Comparison of ENCODE assay signal across 2 cellular contexts in the genomic region with DNA sequence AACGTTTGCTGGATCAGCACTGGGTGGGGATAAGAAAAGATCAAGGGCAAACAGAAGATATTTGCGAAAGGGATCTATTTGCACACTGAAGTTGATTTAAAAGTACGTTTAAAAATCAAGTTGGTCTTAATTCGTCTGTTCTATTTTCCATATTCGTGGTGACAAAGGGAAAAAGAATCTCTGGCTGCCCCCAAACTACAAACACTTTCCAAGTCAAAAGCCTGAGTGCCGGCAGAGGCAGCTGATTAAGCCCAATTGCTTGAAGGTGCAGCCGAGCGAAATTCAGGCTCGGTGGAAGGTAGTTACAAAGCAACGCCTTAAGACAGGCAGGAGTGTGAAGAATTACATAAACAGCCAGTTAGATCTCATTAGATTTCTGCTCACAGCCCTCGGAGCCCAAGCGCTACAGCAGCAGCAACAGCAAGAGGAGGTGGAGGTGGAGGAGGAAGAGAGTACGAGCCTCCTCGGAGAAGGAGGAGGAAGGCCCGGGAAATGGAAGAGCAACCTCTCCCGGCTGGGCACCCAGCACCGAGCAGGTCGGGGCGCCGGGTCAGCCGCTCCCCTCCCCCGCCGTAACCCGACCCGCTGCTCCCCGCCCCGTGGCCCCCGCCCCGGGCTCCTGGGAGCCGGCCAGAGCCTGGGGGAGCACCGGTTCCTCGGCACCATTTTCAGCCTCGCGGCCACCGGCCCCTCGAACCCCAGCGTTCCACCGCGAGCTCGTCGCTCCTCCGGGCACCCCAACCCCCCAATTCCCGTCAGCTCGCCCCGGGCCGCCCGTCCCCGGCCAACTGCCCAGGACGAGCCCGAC.
TF ChIP-seq lines count a peak whose summit lies in the region.

No MANE protein-coding gene starts in this region.

TF ChIP-seq in GM12891, 5 proteins besides CTCF, POLR2A, EP300 and RAD21:
- TF ChIP-seq PAX5 (IDR thresholded peaks at IDR 0.05; ENCODE audit: insufficient read depth, low read length, severe bottlenecking), result no peak
- no peak for TF ChIP-seq POLR2AphosphoS5 (IDR thresholded peaks at IDR 0.05; ENCODE audit: low read depth, low read length)
- TF ChIP-seq POU2F2 (IDR thresholded peaks at IDR 0.05; ENCODE audit: low read depth, low read length), result no peak
- TF ChIP-seq SPI1 (IDR thresholded peaks at IDR 0.05; ENCODE audit: low read depth, low read length), result no peak
- no peak for TF ChIP-seq TAF1 (IDR thresholded peaks at IDR 0.05; ENCODE audit: low read depth, low read length)

TF ChIP-seq in HepG2, 621 proteins besides CTCF, POLR2A, EP300 and RAD21 (continues in another document):
- peak; percentile 59 for TF ChIP-seq SAP130 (CRISPR knock-in tag; IDR thresholded peaks at IDR 0.05; ENCODE audit: low read depth)
- 0 out of 2 replicates have a peak, but pooled peaks have one; percentile 42 for TF ChIP-seq ZNF878 (CRISPR knock-in tag; IDR thresholded peaks at IDR 0.05)
- TF ChIP-seq, protein P1, sequence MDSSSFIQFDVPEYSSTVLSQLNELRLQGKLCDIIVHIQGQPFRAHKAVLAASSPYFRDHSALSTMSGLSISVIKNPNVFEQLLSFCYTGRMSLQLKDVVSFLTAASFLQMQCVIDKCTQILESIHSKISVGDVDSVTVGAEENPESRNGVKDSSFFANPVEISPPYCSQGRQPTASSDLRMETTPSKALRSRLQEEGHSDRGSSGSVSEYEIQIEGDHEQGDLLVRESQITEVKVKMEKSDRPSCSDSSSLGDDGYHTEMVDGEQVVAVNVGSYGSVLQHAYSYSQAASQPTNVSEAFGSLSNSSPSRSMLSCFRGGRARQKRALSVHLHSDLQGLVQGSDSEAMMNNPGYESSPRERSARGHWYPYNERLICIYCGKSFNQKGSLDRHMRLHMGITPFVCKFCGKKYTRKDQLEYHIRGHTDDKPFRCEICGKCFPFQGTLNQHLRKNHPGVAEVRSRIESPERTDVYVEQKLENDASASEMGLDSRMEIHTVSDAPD (CRISPR knock-in tag; IDR thresholded peaks at IDR 0.05), result peak; percentile 58; the same call in 1 of the 2 replicates
- TF ChIP-seq, protein P2, sequence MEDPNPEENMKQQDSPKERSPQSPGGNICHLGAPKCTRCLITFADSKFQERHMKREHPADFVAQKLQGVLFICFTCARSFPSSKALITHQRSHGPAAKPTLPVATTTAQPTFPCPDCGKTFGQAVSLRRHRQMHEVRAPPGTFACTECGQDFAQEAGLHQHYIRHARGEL (CRISPR knock-in tag; IDR thresholded peaks at IDR 0.05), result no peak
- peak; percentile 29; the same call in 1 of the 2 replicates for TF ChIP-seq HDAC2 (CRISPR knock-in tag; IDR thresholded peaks at IDR 0.05)
- no peak; the same call in 1 of the 2 replicates for TF ChIP-seq ZNF746 (CRISPR knock-in tag; IDR thresholded peaks at IDR 0.05)
- no peak for TF ChIP-seq HOXA7 (CRISPR knock-in tag; IDR thresholded peaks at IDR 0.05)
- peak; percentile 24 for TF ChIP-seq STAG1 (CRISPR knock-in tag; IDR thresholded peaks at IDR 0.05)
- no peak for TF ChIP-seq PCBP1 (IDR thresholded peaks at IDR 0.05; ENCODE audit: borderline replicate concordance, low read depth, low read length)
- no peak for TF ChIP-seq HNRNPK (IDR thresholded peaks at IDR 0.05; ENCODE audit: low read depth, low read length, poor library complexity, severe bottlenecking)
- no peak for TF ChIP-seq ZNF546 (CRISPR knock-in tag; conservative IDR thresholded peaks at IDR 0.05)
- no peak for TF ChIP-seq SRSF1 (optimal IDR thresholded peaks at IDR 0.05; ENCODE audit: low read depth, low read length)
- TF ChIP-seq HDAC6 (IDR thresholded peaks at IDR 0.05; ENCODE audit: low read depth, low read length), result no peak
- TF ChIP-seq ZNF383 (CRISPR knock-in tag; IDR thresholded peaks at IDR 0.05; ENCODE audit: borderline replicate concordance), result 0 out of 2 replicates have a peak, but pooled peaks have one; percentile 16
- no peak; the same call in 1 of the 2 replicates for TF ChIP-seq JDP2 (CRISPR knock-in tag; IDR thresholded peaks at IDR 0.05; ENCODE audit: borderline replicate concordance)
- TF ChIP-seq ZNF766 (CRISPR knock-in tag; IDR thresholded peaks at IDR 0.05; ENCODE audit: borderline replicate concordance), result peak; percentile 52; the same call in 1 of the 2 replicates
- TF ChIP-seq TOE1 (CRISPR knock-in tag; IDR thresholded peaks at IDR 0.05), result no peak
- peak; percentile 47; the same call in 1 of the 2 replicates for TF ChIP-seq CBX5 (CRISPR knock-in tag; IDR thresholded peaks at IDR 0.05; ENCODE audit: borderline replicate concordance)
- TF ChIP-seq, protein P3, sequence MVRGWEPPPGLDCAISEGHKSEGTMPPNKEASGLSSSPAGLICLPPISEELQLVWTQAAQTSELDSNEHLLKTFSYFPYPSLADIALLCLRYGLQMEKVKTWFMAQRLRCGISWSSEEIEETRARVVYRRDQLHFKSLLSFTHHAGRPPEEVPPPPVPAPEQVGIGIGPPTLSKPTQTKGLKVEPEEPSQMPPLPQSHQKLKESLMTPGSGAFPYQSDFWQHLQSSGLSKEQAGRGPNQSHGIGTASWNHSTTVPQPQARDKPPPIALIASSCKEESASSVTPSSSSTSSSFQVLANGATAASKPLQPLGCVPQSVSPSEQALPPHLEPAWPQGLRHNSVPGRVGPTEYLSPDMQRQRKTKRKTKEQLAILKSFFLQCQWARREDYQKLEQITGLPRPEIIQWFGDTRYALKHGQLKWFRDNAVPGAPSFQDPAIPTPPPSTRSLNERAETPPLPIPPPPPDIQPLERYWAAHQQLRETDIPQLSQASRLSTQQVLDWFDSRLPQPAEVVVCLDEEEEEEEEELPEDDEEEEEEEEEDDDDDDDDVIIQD (CRISPR knock-in tag; IDR thresholded peaks at IDR 0.05; ENCODE audit: low read depth), result no peak
- 0 out of 2 replicates have a peak, but pooled peaks have one; percentile 14 for TF ChIP-seq MEIS1 (CRISPR knock-in tag; IDR thresholded peaks at IDR 0.05; ENCODE audit: borderline replicate concordance)
- no peak for TF ChIP-seq STAT5B (CRISPR knock-in tag; IDR thresholded peaks at IDR 0.05)
- TF ChIP-seq, protein P4, sequence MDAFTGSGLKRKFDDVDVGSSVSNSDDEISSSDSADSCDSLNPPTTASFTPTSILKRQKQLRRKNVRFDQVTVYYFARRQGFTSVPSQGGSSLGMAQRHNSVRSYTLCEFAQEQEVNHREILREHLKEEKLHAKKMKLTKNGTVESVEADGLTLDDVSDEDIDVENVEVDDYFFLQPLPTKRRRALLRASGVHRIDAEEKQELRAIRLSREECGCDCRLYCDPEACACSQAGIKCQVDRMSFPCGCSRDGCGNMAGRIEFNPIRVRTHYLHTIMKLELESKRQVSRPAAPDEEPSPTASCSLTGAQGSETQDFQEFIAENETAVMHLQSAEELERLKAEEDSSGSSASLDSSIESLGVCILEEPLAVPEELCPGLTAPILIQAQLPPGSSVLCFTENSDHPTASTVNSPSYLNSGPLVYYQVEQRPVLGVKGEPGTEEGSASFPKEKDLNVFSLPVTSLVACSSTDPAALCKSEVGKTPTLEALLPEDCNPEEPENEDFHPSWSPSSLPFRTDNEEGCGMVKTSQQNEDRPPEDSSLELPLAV (CRISPR knock-in tag; conservative IDR thresholded peaks at IDR 0.05; ENCODE audit: low read depth), result 0 out of 2 replicates have a peak, but pooled peaks have one; percentile 55
- TF ChIP-seq RARA (CRISPR knock-in tag; IDR thresholded peaks at IDR 0.05), result peak; percentile 27
- TF ChIP-seq, protein P5, sequence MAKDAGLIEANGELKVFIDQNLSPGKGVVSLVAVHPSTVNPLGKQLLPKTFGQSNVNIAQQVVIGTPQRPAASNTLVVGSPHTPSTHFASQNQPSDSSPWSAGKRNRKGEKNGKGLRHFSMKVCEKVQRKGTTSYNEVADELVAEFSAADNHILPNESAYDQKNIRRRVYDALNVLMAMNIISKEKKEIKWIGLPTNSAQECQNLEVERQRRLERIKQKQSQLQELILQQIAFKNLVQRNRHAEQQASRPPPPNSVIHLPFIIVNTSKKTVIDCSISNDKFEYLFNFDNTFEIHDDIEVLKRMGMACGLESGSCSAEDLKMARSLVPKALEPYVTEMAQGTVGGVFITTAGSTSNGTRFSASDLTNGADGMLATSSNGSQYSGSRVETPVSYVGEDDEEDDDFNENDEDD (CRISPR knock-in tag; IDR thresholded peaks at IDR 0.05; ENCODE audit: borderline replicate concordance), result 0 out of 2 replicates have a peak, but pooled peaks have one; percentile 21
- TF ChIP-seq XBP1 (CRISPR knock-in tag; IDR thresholded peaks at IDR 0.05), result 0 out of 2 replicates have a peak, but pooled peaks have one; percentile 45
- peak; percentile 52; the same call in 1 of the 2 replicates for TF ChIP-seq TBX2 (CRISPR knock-in tag; IDR thresholded peaks at IDR 0.05; ENCODE audit: borderline replicate concordance)
- peak; percentile 56; the same call in 1 of the 2 replicates for TF ChIP-seq NR2F2 (IDR thresholded peaks at IDR 0.05; ENCODE audit: borderline replicate concordance, low read depth)
- no peak for TF ChIP-seq ZFP36L1 (CRISPR knock-in tag; IDR thresholded peaks at IDR 0.05)
- TF ChIP-seq, protein P6, sequence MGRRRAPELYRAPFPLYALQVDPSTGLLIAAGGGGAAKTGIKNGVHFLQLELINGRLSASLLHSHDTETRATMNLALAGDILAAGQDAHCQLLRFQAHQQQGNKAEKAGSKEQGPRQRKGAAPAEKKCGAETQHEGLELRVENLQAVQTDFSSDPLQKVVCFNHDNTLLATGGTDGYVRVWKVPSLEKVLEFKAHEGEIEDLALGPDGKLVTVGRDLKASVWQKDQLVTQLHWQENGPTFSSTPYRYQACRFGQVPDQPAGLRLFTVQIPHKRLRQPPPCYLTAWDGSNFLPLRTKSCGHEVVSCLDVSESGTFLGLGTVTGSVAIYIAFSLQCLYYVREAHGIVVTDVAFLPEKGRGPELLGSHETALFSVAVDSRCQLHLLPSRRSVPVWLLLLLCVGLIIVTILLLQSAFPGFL (CRISPR knock-in tag; IDR thresholded peaks at IDR 0.05), result no peak
- TF ChIP-seq ZNF180 (CRISPR knock-in tag; IDR thresholded peaks at IDR 0.05; ENCODE audit: borderline replicate concordance, low read depth), result no peak
- TF ChIP-seq ZNF598 (CRISPR knock-in tag; IDR thresholded peaks at IDR 0.05; ENCODE audit: borderline replicate concordance), result 0 out of 2 replicates have a peak, but pooled peaks have one; percentile 35
- peak; percentile 72 for TF ChIP-seq NCOR1 (IDR thresholded peaks at IDR 0.05; ENCODE audit: borderline replicate concordance, low read length)
- TF ChIP-seq U2AF2 (IDR thresholded peaks at IDR 0.05; ENCODE audit: low read depth, low read length), result no peak
- no peak; the same call in 1 of the 2 replicates for TF ChIP-seq ZNF274 (CRISPR knock-in tag; IDR thresholded peaks at IDR 0.05)
- peak; percentile 73; the same call in 1 of the 2 replicates for TF ChIP-seq TGIF2 (CRISPR knock-in tag; IDR thresholded peaks at IDR 0.05)
- peak; percentile 41 for TF ChIP-seq ASH2L (IDR thresholded peaks at IDR 0.05; ENCODE audit: insufficient read length, low read depth, low read length)
- TF ChIP-seq, protein P7, sequence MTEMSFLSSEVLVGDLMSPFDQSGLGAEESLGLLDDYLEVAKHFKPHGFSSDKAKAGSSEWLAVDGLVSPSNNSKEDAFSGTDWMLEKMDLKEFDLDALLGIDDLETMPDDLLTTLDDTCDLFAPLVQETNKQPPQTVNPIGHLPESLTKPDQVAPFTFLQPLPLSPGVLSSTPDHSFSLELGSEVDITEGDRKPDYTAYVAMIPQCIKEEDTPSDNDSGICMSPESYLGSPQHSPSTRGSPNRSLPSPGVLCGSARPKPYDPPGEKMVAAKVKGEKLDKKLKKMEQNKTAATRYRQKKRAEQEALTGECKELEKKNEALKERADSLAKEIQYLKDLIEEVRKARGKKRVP (CRISPR knock-in tag; IDR thresholded peaks at IDR 0.05), result peak in 1 of 2 experiments; percentile 1; a peak in 2 of 4 replicates
- peak; percentile 62; the same call in 1 of the 2 replicates for TF ChIP-seq KLF6 (CRISPR knock-in tag; IDR thresholded peaks at IDR 0.05)
- TF ChIP-seq MTA3 (CRISPR knock-in tag; IDR thresholded peaks at IDR 0.05), result no peak
- TF ChIP-seq SPEN (CRISPR knock-in tag; IDR thresholded peaks at IDR 0.05; ENCODE audit: low read depth), result peak; percentile 34; the same call in 1 of the 2 replicates
- TF ChIP-seq, protein P8, sequence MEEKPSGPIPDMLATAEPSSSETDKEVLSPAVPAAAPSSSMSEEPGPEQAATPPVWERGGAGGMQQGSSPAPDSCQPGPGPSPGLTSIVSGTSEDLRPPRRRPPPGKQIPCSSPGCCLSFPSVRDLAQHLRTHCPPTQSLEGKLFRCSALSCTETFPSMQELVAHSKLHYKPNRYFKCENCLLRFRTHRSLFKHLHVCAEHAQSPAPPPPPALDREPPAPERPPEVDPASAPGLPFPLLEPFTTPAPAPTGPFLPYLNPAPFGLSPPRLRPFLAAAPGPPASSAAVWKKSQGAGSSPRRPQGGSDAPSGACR (CRISPR knock-in tag; IDR thresholded peaks at IDR 0.05), result no peak
- no peak for TF ChIP-seq ZNF607 (CRISPR knock-in tag; IDR thresholded peaks at IDR 0.05; ENCODE audit: borderline replicate concordance)
- TF ChIP-seq SOX5 (CRISPR knock-in tag; IDR thresholded peaks at IDR 0.05; ENCODE audit: borderline replicate concordance), result 0 out of 2 replicates have a peak, but pooled peaks have one; percentile 4
- TF ChIP-seq, protein P9, sequence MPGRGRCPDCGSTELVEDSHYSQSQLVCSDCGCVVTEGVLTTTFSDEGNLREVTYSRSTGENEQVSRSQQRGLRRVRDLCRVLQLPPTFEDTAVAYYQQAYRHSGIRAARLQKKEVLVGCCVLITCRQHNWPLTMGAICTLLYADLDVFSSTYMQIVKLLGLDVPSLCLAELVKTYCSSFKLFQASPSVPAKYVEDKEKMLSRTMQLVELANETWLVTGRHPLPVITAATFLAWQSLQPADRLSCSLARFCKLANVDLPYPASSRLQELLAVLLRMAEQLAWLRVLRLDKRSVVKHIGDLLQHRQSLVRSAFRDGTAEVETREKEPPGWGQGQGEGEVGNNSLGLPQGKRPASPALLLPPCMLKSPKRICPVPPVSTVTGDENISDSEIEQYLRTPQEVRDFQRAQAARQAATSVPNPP (CRISPR knock-in tag; IDR thresholded peaks at IDR 0.05), result peak; percentile 70; the same call in 1 of the 2 replicates
- TF ChIP-seq, protein P10, sequence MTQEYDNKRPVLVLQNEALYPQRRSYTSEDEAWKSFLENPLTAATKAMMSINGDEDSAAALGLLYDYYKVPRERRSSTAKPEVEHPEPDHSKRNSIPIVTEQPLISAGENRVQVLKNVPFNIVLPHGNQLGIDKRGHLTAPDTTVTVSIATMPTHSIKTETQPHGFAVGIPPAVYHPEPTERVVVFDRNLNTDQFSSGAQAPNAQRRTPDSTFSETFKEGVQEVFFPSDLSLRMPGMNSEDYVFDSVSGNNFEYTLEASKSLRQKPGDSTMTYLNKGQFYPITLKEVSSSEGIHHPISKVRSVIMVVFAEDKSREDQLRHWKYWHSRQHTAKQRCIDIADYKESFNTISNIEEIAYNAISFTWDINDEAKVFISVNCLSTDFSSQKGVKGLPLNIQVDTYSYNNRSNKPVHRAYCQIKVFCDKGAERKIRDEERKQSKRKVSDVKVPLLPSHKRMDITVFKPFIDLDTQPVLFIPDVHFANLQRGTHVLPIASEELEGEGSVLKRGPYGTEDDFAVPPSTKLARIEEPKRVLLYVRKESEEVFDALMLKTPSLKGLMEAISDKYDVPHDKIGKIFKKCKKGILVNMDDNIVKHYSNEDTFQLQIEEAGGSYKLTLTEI (CRISPR knock-in tag; conservative IDR thresholded peaks at IDR 0.05), result no peak
- TF ChIP-seq ZEB1 (IDR thresholded peaks at IDR 0.05; ENCODE audit: insufficient replicate concordance, low read depth), result peak; percentile 33
- TF ChIP-seq TEAD3 (CRISPR knock-in tag; optimal IDR thresholded peaks at IDR 0.05; ENCODE audit: borderline replicate concordance), result peak; percentile 33
- TF ChIP-seq, protein P11, sequence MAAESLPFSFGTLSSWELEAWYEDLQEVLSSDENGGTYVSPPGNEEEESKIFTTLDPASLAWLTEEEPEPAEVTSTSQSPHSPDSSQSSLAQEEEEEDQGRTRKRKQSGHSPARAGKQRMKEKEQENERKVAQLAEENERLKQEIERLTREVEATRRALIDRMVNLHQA (CRISPR knock-in tag; IDR thresholded peaks at IDR 0.05), result no peak
- no peak for TF ChIP-seq ZBTB7A (CRISPR knock-in tag; IDR thresholded peaks at IDR 0.05)
- TF ChIP-seq KAT8 (CRISPR knock-in tag; IDR thresholded peaks at IDR 0.05), result peak; percentile 12; the same call in 1 of the 2 replicates
